Comparison of ENCODE assay signal across 10 cellular contexts in the genomic region with DNA sequence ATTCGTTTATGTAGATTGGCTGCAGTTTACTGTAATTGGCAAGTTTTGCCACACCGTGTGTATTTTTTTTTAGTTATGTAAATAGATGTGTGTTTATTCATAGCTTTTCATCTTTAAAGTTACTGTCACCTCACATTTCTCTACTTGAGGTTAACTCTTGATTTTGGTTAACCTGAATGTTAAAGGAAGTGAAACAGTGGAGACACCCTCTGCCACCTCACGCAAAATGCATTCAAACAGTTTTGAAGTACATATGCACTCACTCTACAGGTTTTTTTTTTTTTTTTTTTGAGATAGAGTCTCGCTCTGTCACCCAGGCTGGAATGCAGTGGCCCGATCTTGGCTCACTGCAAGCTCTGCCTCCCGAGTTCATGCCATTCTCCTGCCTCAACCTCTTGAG.
A peak's percentile ranks its signal among the peaks of the same experiment; 100 is the strongest.
DNase-seq lines count a peak whose midpoint lies in the region; ATAC-seq and TF ChIP-seq lines count a peak whose summit lies in the region.
"Had no signal": no experiment of that assay in that cellular context is flagged by ENCODE, and none has a peak within 500 bp of the region (broad histone marks: within the 10 kb centered on the region; RNA-seq: fewer than 3 reads in every experiment).

No MANE protein-coding gene starts in this region.

- ATAC-seq in GM18498 (IDR thresholded peaks at IDR 0.05; ENCODE audit: unreplicated experiment) (peak; percentile 85), GM19467 (IDR thresholded peaks at IDR 0.05; ENCODE audit: unreplicated experiment) (peak; percentile 75), HG03039 (IDR thresholded peaks at IDR 0.05; ENCODE audit: unreplicated experiment) (peak; percentile 61)

- no peak for TF ChIP-seq CTCF in GM10248 (IDR thresholded peaks at IDR 0.05; ENCODE audit: control extremely low read depth, extremely low read depth, low read depth, missing control alignments)

- CTCF ChIA-PET in GM10248 (lab: Yijun Ruan, JAX) = interaction anchor here (0.6 kb wide), 1 partner anchor 55 kb away, joined by 3 read pairs; a partner anchor contains a TSS

- DNase-seq in RPMI8226 (peak; percentile 40), GM10248 (ENCODE audit: extremely low spot score) (no peak), NCI-H524 (lab: John Stamatoyannopoulos, UW) (no peak), NCI-H1105 (lab: John Stamatoyannopoulos, UW) (no peak), COLO668 (lab: John Stamatoyannopoulos, UW; ENCODE audit: unreplicated experiment) (no peak)
- DNase-seq: activated naive CD4-positive, alpha-beta T cell; Kasumi-1 had no signal

- POLR2A ChIA-PET in GM10248 (lab: Yijun Ruan, JAX) = no interaction called here
